ENCODE assay signal across 1 cellular context in genomic region chr10:2949948-2950354, GRCh38.
A peak's percentile ranks its signal among the peaks of the same experiment; 100 is the strongest.
TF ChIP-seq lines count a peak whose summit lies in the region.

No MANE protein-coding gene starts in this region.

TF ChIP-seq in GM12878, 131 proteins besides CTCF, POLR2A, EP300 and RAD21 (continued from another document and continues in another):
- TF ChIP-seq TARDBP (IDR thresholded peaks at IDR 0.05; ENCODE audit: borderline replicate concordance) = no peak
- 0 out of 2 replicates have a peak, but pooled peaks have one; percentile 22 for TF ChIP-seq RELB (IDR thresholded peaks at IDR 0.05; ENCODE audit: low read depth)
- TF ChIP-seq RFX5 (IDR thresholded peaks at IDR 0.05; ENCODE audit: low read depth, low read length) = no peak
- no peak for TF ChIP-seq NFYA (IDR thresholded peaks at IDR 0.05; ENCODE audit: borderline replicate concordance, low read depth, low read length)
- no peak for TF ChIP-seq ZNF622 (IDR thresholded peaks at IDR 0.05)
- no peak for TF ChIP-seq MYB (IDR thresholded peaks at IDR 0.05; ENCODE audit: borderline replicate concordance, low read depth, low read length)
- peak; percentile 66; the same call in 1 of the 2 replicates for TF ChIP-seq IRF4 (IDR thresholded peaks at IDR 0.05; ENCODE audit: low read depth, low read length)
- TF ChIP-seq LARP7 (IDR thresholded peaks at IDR 0.05) = no peak
- TF ChIP-seq SUPT20H (IDR thresholded peaks at IDR 0.05; ENCODE audit: borderline replicate concordance, control insufficient read depth, low read depth, low read length) = no peak
- no peak for TF ChIP-seq TCF12 (IDR thresholded peaks at IDR 0.05; ENCODE audit: low read depth, low read length)
- no peak for TF ChIP-seq WRNIP1 (IDR thresholded peaks at IDR 0.05; ENCODE audit: borderline replicate concordance, low read depth, low read length)
- TF ChIP-seq NBN (IDR thresholded peaks at IDR 0.05) = no peak
- no peak for TF ChIP-seq CEBPZ (IDR thresholded peaks at IDR 0.05; ENCODE audit: low read depth, low read length)
- no peak for TF ChIP-seq TBL1XR1 (IDR thresholded peaks at IDR 0.05; ENCODE audit: low read depth, low read length)
- no peak for TF ChIP-seq ZNF592 (IDR thresholded peaks at IDR 0.05)
- no peak for TF ChIP-seq IRF3 (IDR thresholded peaks at IDR 0.05)
- TF ChIP-seq BRCA1 (IDR thresholded peaks at IDR 0.05; ENCODE audit: low read depth, low read length) = no peak
- no peak for TF ChIP-seq SKIL (IDR thresholded peaks at IDR 0.05; ENCODE audit: low read depth, poor library complexity, severe bottlenecking)
- no peak for TF ChIP-seq PAX8 (IDR thresholded peaks at IDR 0.05)
- TF ChIP-seq NR2F1 (conservative IDR thresholded peaks at IDR 0.05) = no peak
- TF ChIP-seq MEF2A (IDR thresholded peaks at IDR 0.05; ENCODE audit: insufficient read depth, low read depth, low read length) = no peak
- peak; percentile 46; the same call in 1 of the 3 replicates for TF ChIP-seq POU2F2 (IDR thresholded peaks at IDR 0.05; ENCODE audit: borderline replicate concordance, low read depth, low read length)
- TF ChIP-seq CBFB (IDR thresholded peaks at IDR 0.05; ENCODE audit: low read depth) = no peak
- TF ChIP-seq ZNF687 (IDR thresholded peaks at IDR 0.05) = no peak
- no peak for TF ChIP-seq HDGF (IDR thresholded peaks at IDR 0.05)
- no peak for TF ChIP-seq RUNX3 (IDR thresholded peaks at IDR 0.05; ENCODE audit: low read length)
- no peak for TF ChIP-seq MTA3 (IDR thresholded peaks at IDR 0.05; ENCODE audit: borderline replicate concordance, low read length)
- no peak for TF ChIP-seq SMAD5 (IDR thresholded peaks at IDR 0.05; ENCODE audit: low read depth)
- no peak for TF ChIP-seq SMAD1 (IDR thresholded peaks at IDR 0.05; ENCODE audit: low read depth, partially characterized antibody)
- no peak for TF ChIP-seq MLLT1 (IDR thresholded peaks at IDR 0.05)
- no peak for TF ChIP-seq USF1 (IDR thresholded peaks at IDR 0.05; ENCODE audit: borderline replicate concordance, extremely low read length, insufficient read depth, low read depth, low read length)
- no peak for TF ChIP-seq ZNF207 (IDR thresholded peaks at IDR 0.05; ENCODE audit: borderline replicate concordance)
- TF ChIP-seq PKNOX1 (IDR thresholded peaks at IDR 0.05) = peak; percentile 41; the same call in 1 of the 2 replicates
- TF ChIP-seq CREM (IDR thresholded peaks at IDR 0.05; ENCODE audit: low read depth) = 0 out of 2 replicates have a peak, but pooled peaks have one; percentile 18
- no peak for TF ChIP-seq IKZF2 (IDR thresholded peaks at IDR 0.05)
- TF ChIP-seq RELA (IDR thresholded peaks at IDR 0.05; ENCODE audit: borderline replicate concordance, partially characterized antibody) = no peak
- peak; percentile 75 for TF ChIP-seq BCL11A (IDR thresholded peaks at IDR 0.05; ENCODE audit: low read depth, low read length)
- no peak for TF ChIP-seq KAT2A (conservative IDR thresholded peaks at IDR 0.05; ENCODE audit: control insufficient read depth, low read depth, low read length)
- no peak for TF ChIP-seq ELK1 (IDR thresholded peaks at IDR 0.05; ENCODE audit: low read depth, low read length)
- no peak for TF ChIP-seq NFXL1 (IDR thresholded peaks at IDR 0.05; ENCODE audit: borderline replicate concordance)
